In the genomic region with DNA sequence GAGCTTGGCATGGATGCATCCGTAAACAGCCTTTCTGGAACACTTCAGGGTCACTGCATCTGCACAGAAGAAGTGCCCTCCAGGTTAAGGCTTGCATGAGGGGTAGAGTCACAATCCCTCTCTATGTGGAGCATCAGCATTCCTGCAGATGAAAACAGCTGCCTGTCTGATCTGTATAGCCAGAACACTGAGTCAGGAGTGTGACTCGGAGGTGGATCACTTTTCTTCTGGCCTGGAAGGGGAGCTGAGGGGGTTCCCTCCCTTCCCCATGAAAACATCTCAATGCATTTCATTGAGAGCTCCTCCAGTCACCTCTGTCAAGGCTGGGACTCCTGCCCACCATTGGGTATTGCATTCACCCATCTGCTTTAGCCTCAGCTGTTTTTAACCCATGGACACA, we compare ENCODE assay signal across 21 cellular contexts.
DNase-seq lines count a peak whose midpoint lies in the region; ATAC-seq, FAIRE-seq and TF ChIP-seq lines count a peak whose summit lies in the region.
"Had no signal": no experiment of that assay in that cellular context is flagged by ENCODE, and none has a peak within 500 bp of the region (broad histone marks: within the 10 kb centered on the region; RNA-seq: fewer than 3 reads in every experiment).

No MANE protein-coding gene starts in this region.

- dilution Hi-C loops in keratinocyte (cut with MboI; ENCODE audit: extremely low pct_ligation_motif_present, low sequenced_read_pairs): no loop called here

- H2AK5ac ChIP-seq in H9 (ENCODE audit: insufficient read length, low read length): no peak overlapping the region

- H3K27ac ChIP-seq in A549 (peak overlapping the region in 1 of 2 experiments; percentile 43; a peak in 1 of 6 replicates), keratinocyte (ENCODE audit: control insufficient read depth, insufficient read depth, low read length) (peak overlapping the region; percentile 30), H9 (ENCODE audit: insufficient read length, low read depth, low read length) (no peak overlapping the region)
- H3K27ac ChIP-seq: psoas muscle, transverse colon had no signal

- no peaks in the 10 kb centered on the region for H3K9me1 ChIP-seq in keratinocyte (ENCODE audit: control insufficient read depth, extremely low read depth, insufficient read depth, low read length)

- in situ Hi-C loops in astrocyte of the spinal cord (cut with HindIII; ENCODE audit: low sequenced_read_pairs): no loop called here

- DNase-seq in A549 (ENCODE audit: low read depth in 1 of 2, low spot score in 1 of 2) (peak in 1 of 2 experiments; percentile 4), HT1080 (ENCODE audit: low read depth) (peak; percentile 70), astrocyte of the spinal cord (ENCODE audit: low read depth, low spot score) (peak; percentile 17), keratinocyte (ENCODE audit: low read depth, low spot score) (peak; percentile 52), H9 (no peak), dedifferentiated amniotic fluid mesenchymal stem cell (ENCODE audit: extremely low spot score) (no peak), NCI-H146 (lab: John Stamatoyannopoulos, UW) (no peak), mesenteric fat pad (ENCODE audit: low spot score) (no peak)
- DNase-seq: activated CD4-positive, CD25-positive, alpha-beta regulatory T cell; CD4-positive, alpha-beta memory T cell; cerebellar nuclear complex; DND-41; effector memory CD8-positive, alpha-beta T cell; NCI-H510A treated with DMSO at 0.1 percent for 48 hours; nephron progenitor cell; psoas muscle; SIG-M5; T-helper 17 cell; transverse colon had no signal

- no peak overlapping the region for H3K18ac ChIP-seq in H9 (ENCODE audit: insufficient read length, low read depth, low read length)

- no peaks in the 10 kb centered on the region; the same call in 1 of the 2 replicates for H3K27me3 Mint-ChIP-seq in H9 (ENCODE audit: low read depth)

- CTCF ChIA-PET in A549 (lab: Yijun Ruan, JAX): interaction anchor here (1.0 to 1.5 kb wide), 3 partner anchors 11 to 62 kb away, joined by 3 read pairs; no protein-coding TSS in a partner anchor

- H3K9ac ChIP-seq in keratinocyte (ENCODE audit: control insufficient read depth, extremely low read depth, insufficient read depth, low read length) (no peak overlapping the region), H9 (ENCODE audit: extremely low read depth, insufficient read length, low read length) (no peak overlapping the region)

- WGBS in A549 (ENCODE audit: missing lambda C conversion rate): 42% methylated on average over 2 of the region's 2 CpGs
- no CpG with 5 or more reads among the region's 2 CpGs for WGBS in H9 (ENCODE audit: extremely low coverage, insufficient read length, low lambda C conversion rate)

- H3T11ph ChIP-seq in H9 (ENCODE audit: low read length): no peak overlapping the region

- H2BK15ac ChIP-seq in H9 (ENCODE audit: low read depth, low read length): no peak overlapping the region

- H4K5ac ChIP-seq in H9 (ENCODE audit: insufficient read length, low read depth, low read length): no peak overlapping the region

- H3K4me1 ChIP-seq in A549 (0 out of 3 replicates have a peak, but pooled peaks cover 2% of the 10 kb centered on the region), keratinocyte (ENCODE audit: control insufficient read depth, extremely low read depth, insufficient read depth, low read length) (peaks cover 15% of the 10 kb centered on the region), H9 (ENCODE audit: insufficient read depth, low read length) (no peaks in the 10 kb centered on the region; the same call in 1 of the 2 replicates)
- H3K4me1 ChIP-seq: psoas muscle, transverse colon had no signal

- peaks cover 0 to 11% (median 7%) of the 10 kb centered on the region in 3 experiments; a peak in 5 of 7 replicates for H3K36me3 Mint-ChIP-seq in H9 (ENCODE audit: insufficient read depth in 1 of 3, low read depth in 3 of 3)
- H3K36me3 Mint-ChIP-seq: stimulated activated memory B cell treated with anti-CD40 and anti-IgM and Interleukin-4, amounts not matched to agents 10 μg/mL and 1 μg/mL and 100 μg/mL, for 72 hours had no signal

- TF ChIP-seq CTCF in A549 (IDR thresholded peaks at IDR 0.05) (no peak), astrocyte of the spinal cord (IDR thresholded peaks at IDR 0.05; ENCODE audit: low read depth, low read length) (no peak), keratinocyte (optimal IDR thresholded peaks at IDR 0.05 in 1 of 3, IDR thresholded peaks at IDR 0.05 in 1 of 3, conservative IDR thresholded peaks at IDR 0.05 in 1 of 3; ENCODE audit: extremely low read depth in 1 of 3, insufficient read depth in 2 of 3, low read length in 3 of 3) (no peak), H9 (conservative IDR thresholded peaks at IDR 0.05) (no peak)

- H3K4me3 ChIP-seq in A549 (no peak overlapping the region), astrocyte of the spinal cord (ENCODE audit: low read depth, low read length) (no peak overlapping the region), keratinocyte (ENCODE audit: control insufficient read depth in 2 of 3, extremely low read depth in 1 of 3, insufficient read depth in 2 of 3, low read depth in 1 of 3, low read length in 3 of 3) (no peak overlapping the region)
- H3K4me3 ChIP-seq: psoas muscle, transverse colon had no signal

- no peak overlapping the region for H2BK120ac ChIP-seq in H9 (ENCODE audit: low read depth, low read length, poor library complexity, severe bottlenecking)

- no peak overlapping the region for H3K56ac ChIP-seq in H9 (ENCODE audit: insufficient read length, low read depth, low read length)

- FAIRE-seq in A549 (lab: Jason Lieb, UNC): no peak
- FAIRE-seq in keratinocyte (lab: Jason Lieb, UNC): peak; percentile 87
- FAIRE-seq: A204.1 had no signal

- H3K4me1 Mint-ChIP-seq in H9: peaks cover 7 to 13% of the 10 kb centered on the region in 2 experiments
- H3K4me1 Mint-ChIP-seq: CD4-positive, alpha-beta memory T cell; nephron progenitor cell; stimulated activated memory B cell treated with anti-CD40 and anti-IgM and Interleukin-4, amounts not matched to agents 10 μg/mL and 1 μg/mL and 100 μg/mL, for 72 hours; T-helper 17 cell had no signal

- no peak overlapping the region for H2BK5ac ChIP-seq in H9 (ENCODE audit: insufficient read length, low read length)

- peaks cover 10 to 13% of the 10 kb centered on the region in 2 experiments for H3K9me3 Mint-ChIP-seq in H9

- H4K20me1 ChIP-seq in keratinocyte (ENCODE audit: control insufficient read depth, extremely low read depth, insufficient read depth, low read length) (no peaks in the 10 kb centered on the region), H9 (ENCODE audit: control insufficient read depth, insufficient read depth, insufficient read length) (no peaks in the 10 kb centered on the region)

- no peak overlapping the region for H2BK20ac ChIP-seq in H9 (ENCODE audit: low read depth, low read length, poor library complexity, severe bottlenecking)

- no peak for TF ChIP-seq POLR2A in A549 (IDR thresholded peaks at IDR 0.05; ENCODE audit: low read length)

- H3K14ac ChIP-seq in H9 (ENCODE audit: insufficient read depth, low read length): no peak overlapping the region

- no peaks in the 10 kb centered on the region for H3K23me2 ChIP-seq in H9 (ENCODE audit: insufficient read length, low read depth, low read length, poor library complexity, severe bottlenecking)

- no peak overlapping the region for H3K4me2 ChIP-seq in A549
- peak overlapping the region; percentile 47 for H3K4me2 ChIP-seq in keratinocyte (ENCODE audit: control insufficient read depth, extremely low read depth, insufficient read depth, low read depth, low read length)
- H3K4me2 ChIP-seq in H9 (ENCODE audit: insufficient read depth, insufficient read length, low read length): no peak overlapping the region

- no peak overlapping the region for H4K8ac ChIP-seq in H9 (replicated peaks; ENCODE audit: insufficient read length, low read depth, low read length)

- H3K27me3 ChIP-seq in keratinocyte (ENCODE audit: control insufficient read depth, extremely low read depth, insufficient read depth, low read length) (no peaks in the 10 kb centered on the region), H9 (ENCODE audit: insufficient read depth, low read length) (no peaks in the 10 kb centered on the region)
- H3K27me3 ChIP-seq: transverse colon had no signal

- H3K4ac ChIP-seq in H9 (ENCODE audit: low read depth, low read length): no peak overlapping the region

- H4K91ac ChIP-seq in H9 (ENCODE audit: insufficient read length, low read depth, low read length): no peak overlapping the region

- H3K27ac Mint-ChIP-seq in H9: no peak overlapping the region
- H3K27ac Mint-ChIP-seq: CD4-positive, alpha-beta memory T cell; effector memory CD8-positive, alpha-beta T cell; nephron progenitor cell; stimulated activated memory B cell treated with anti-CD40 and anti-IgM and Interleukin-4, amounts not matched to agents 10 μg/mL and 1 μg/mL and 100 μg/mL, for 72 hours; T-helper 17 cell had no signal

- no peak for TF ChIP-seq EP300 in A549 (IDR thresholded peaks at IDR 0.05)

- no peak overlapping the region for H3K4me3 Mint-ChIP-seq in H9
- H3K4me3 Mint-ChIP-seq: CD4-positive, alpha-beta memory T cell; effector memory CD8-positive, alpha-beta T cell; nephron progenitor cell; stimulated activated memory B cell treated with anti-CD40 and anti-IgM and Interleukin-4, amounts not matched to agents 10 μg/mL and 1 μg/mL and 100 μg/mL, for 72 hours; T-helper 17 cell had no signal

- no peaks in the 10 kb centered on the region for H3K79me1 ChIP-seq in H9 (ENCODE audit: insufficient read depth, low read depth, low read length, poor library complexity, severe bottlenecking)

- POLR2A ChIA-PET in A549 (lab: Yijun Ruan, JAX): interaction anchor here (0.9 kb wide), 1 partner anchor 10 kb away, joined by 3 read pairs; no protein-coding TSS in a partner anchor

- TF ChIP-seq RAD21 in A549 (conservative IDR thresholded peaks at IDR 0.05 in 1 of 2, IDR thresholded peaks at IDR 0.05 in 1 of 2): no peak

- ATAC-seq in A549: peak; percentile 66 to 67; a peak in 4 of 6 replicates
- ATAC-seq: effector memory CD8-positive, alpha-beta T cell; psoas muscle; stimulated activated memory B cell treated with anti-CD40 and anti-IgM and Interleukin-4, amounts not matched to agents 10 μg/mL and 1 μg/mL and 100 μg/mL, for 72 hours; T-helper 17 cell had no signal

- H3K79me2 ChIP-seq in keratinocyte (ENCODE audit: control insufficient read depth, insufficient read depth, low read length): no peaks in the 10 kb centered on the region
- H3K79me2 ChIP-seq in H9 (ENCODE audit: insufficient read depth, low read length): no peaks in the 10 kb centered on the region

- peak overlapping the region; percentile 37 for H2AFZ ChIP-seq in keratinocyte (ENCODE audit: control insufficient read depth, low read length)
- no peak overlapping the region for H2AFZ ChIP-seq in H9 (ENCODE audit: low read length)

- H3K23ac ChIP-seq in H9 (ENCODE audit: insufficient read length, low read depth, low read length): no peak overlapping the region

- no peaks in the 10 kb centered on the region for H3K36me3 ChIP-seq in keratinocyte (ENCODE audit: control insufficient read depth in 2 of 2, extremely low read depth in 1 of 2, insufficient read depth in 2 of 2, low read length in 2 of 2)
- H3K36me3 ChIP-seq: transverse colon had no signal

- H3K9me3 ChIP-seq in A549 (0 out of 3 replicates have a peak, but pooled peaks cover 3% of the 10 kb centered on the region), keratinocyte (ENCODE audit: control insufficient read depth, low read depth, low read length) (no peaks in the 10 kb centered on the region), H9 (ENCODE audit: control insufficient read depth, low read depth, low read length) (no peaks in the 10 kb centered on the region)
- H3K9me3 ChIP-seq: psoas muscle had no signal

- H2BK12ac ChIP-seq in H9 (ENCODE audit: insufficient read length, low read depth, low read length): no peak overlapping the region

Comparison
In these comparisons a context has a peak if more than half of its experiments do, and no peak if none do; other contexts are left out.
1. DNase-seq: peak in HT1080 (single experiment), astrocyte of the spinal cord (single experiment) and keratinocyte (single experiment); none in H9 (single experiment), dedifferentiated amniotic fluid mesenchymal stem cell (single experiment), NCI-H146 (single experiment) and mesenteric fat pad (single experiment).